Comparison of ENCODE assay signal across 29 cellular contexts in genomic region chr7:132359746-132360145, GRCh38.
"Had no signal": no experiment of that assay in that cellular context is flagged by ENCODE, and none has a peak within 500 bp of the region (broad histone marks: within the 10 kb centered on the region; RNA-seq: fewer than 3 reads in every experiment).

No MANE protein-coding gene starts in this region.

- H3K27ac ChIP-seq: adrenal gland, body of pancreas, esophagus muscularis mucosa, foreskin keratinocyte, gastrocnemius medialis, heart left ventricle, WERI-Rb-1 had no signal

- H3K36me3 ChIP-seq: adrenal gland, esophagus muscularis mucosa, gastrocnemius medialis, heart left ventricle, WERI-Rb-1 had no signal

- H3K9me3 ChIP-seq: adrenal gland, body of pancreas, esophagus muscularis mucosa, gastrocnemius medialis, heart left ventricle had no signal

- H3K4me3 ChIP-seq: adrenal gland, body of pancreas, esophagus muscularis mucosa, gastrocnemius medialis, heart left ventricle had no signal

- H3K27me3 ChIP-seq: adrenal gland, body of pancreas, esophagus muscularis mucosa, foreskin keratinocyte, gastrocnemius medialis, heart left ventricle had no signal

- H3K4me1 ChIP-seq: adrenal gland, body of pancreas, foreskin keratinocyte, gastrocnemius medialis, heart left ventricle had no signal

- DNase-seq: activated B cell treated with CpG ODN at 0.5 μM for 24 hours; activated CD4-positive, alpha-beta T cell treated with anti-CD3 and anti-CD28 coated beads for 48 hours; activated CD4-positive, alpha-beta T cell treated with anti-CD3 and anti-CD28 coated beads, Interleukin-2, amount 50 U/mL, for 1 hour; activated CD4-positive, alpha-beta T cell treated with anti-CD3 and anti-CD28 coated beads, Interleukin-2, amount 50 U/mL, for 48 hours; activated CD8-positive, alpha-beta memory T cell treated with anti-CD3 and anti-CD28 coated beads for 24 hours; activated CD8-positive, alpha-beta T cell treated with anti-CD3 and anti-CD28 coated beads for 36 hours; activated effector memory CD4-positive, alpha-beta T cell treated with Interleukin-2 at 50 U/mL for 16 hours; activated naive CD4-positive, alpha-beta T cell treated with anti-CD3 and anti-CD28 coated beads for 36 hours; activated naive CD8-positive, alpha-beta T cell treated with anti-CD3 and anti-CD28 coated beads for 36 hours; activated naive CD8-positive, alpha-beta T cell treated with anti-CD3 and anti-CD28 coated beads, Interleukin-2, amount 50 U/mL, for 24 hours; activated T-cell treated with anti-CD3 and anti-CD28 coated beads, Interleukin-2, amount 50 U/mL, for 4 hours; adrenal gland; amygdala; aorta; body of pancreas; caudate nucleus; cortex of kidney; dermis blood vessel endothelial cell; effector CD4-positive, alpha-beta T cell; effector memory CD8-positive, alpha-beta T cell; erythroblast; foreskin keratinocyte; gastrocnemius medialis; glutamatergic neuron; heart left ventricle; hypothalamus; T1000 had no signal
